Comparison of ENCODE assay signal across 30 cellular contexts in genomic region chrX:73768120-73768519, GRCh38.
"Had no signal": no experiment of that assay in that cellular context is flagged by ENCODE, and none has a peak within 500 bp of the region (broad histone marks: within the 10 kb centered on the region; RNA-seq: fewer than 3 reads in every experiment).

No MANE protein-coding gene starts in this region.

- ATAC-seq: activated CD8-positive, alpha-beta T cell treated with anti-CD3 and anti-CD28 coated beads for 36 hours; activated naive CD8-positive, alpha-beta T cell treated with anti-CD3 and anti-CD28 coated beads, Interleukin-2, amount 50 U/mL, for 24 hours had no signal

- H3K27ac ChIP-seq: ascending aorta, cardiac muscle cell, VCaP had no signal

- DNase-seq: activated B cell treated with CpG ODN at 0.5 μM for 24 hours; activated CD4-positive, alpha-beta memory T cell treated with anti-CD3 and anti-CD28 coated beads for 36 hours; activated CD4-positive, alpha-beta T cell treated with anti-CD3 and anti-CD28 coated beads for 4 hours; activated CD4-positive, alpha-beta T cell treated with anti-CD3 and anti-CD28 coated beads, Interleukin-2, amount 10 ng/mL, durations not matched to agents 24 days and 14 days; activated CD4-positive, alpha-beta T cell treated with anti-CD3 and anti-CD28 coated beads, Interleukin-2, amount 50 U/mL, for 1 hour; activated CD4-positive, alpha-beta T cell treated with anti-CD3 and anti-CD28 coated beads, Interleukin-2, amount 50 U/mL, for 4 hours; activated CD4-positive, CD25-positive, alpha-beta regulatory T cell treated with anti-CD3 and anti-CD28 coated beads, Interleukin-2, amount 50 U/mL, for 72 hours; activated CD8-positive, alpha-beta memory T cell treated with anti-CD3 and anti-CD28 coated beads, Interleukin-2, amount 50 U/mL, for 4 hours; activated CD8-positive, alpha-beta T cell treated with anti-CD3 and anti-CD28 coated beads for 36 hours; activated effector memory CD4-positive, alpha-beta T cell treated with Interleukin-2 at 50 U/mL for 16 hours; activated gamma-delta T cell; activated naive CD4-positive, alpha-beta T cell treated with anti-CD3 and anti-CD28 coated beads, Interleukin-2, amount 10 ng/mL, durations not matched to agents 7 days and 5 days; activated naive CD4-positive, alpha-beta T cell treated with Interleukin-2 at 50 U/mL for 16 hours; activated naive CD8-positive, alpha-beta T cell treated with anti-CD3 and anti-CD28 coated beads, Interleukin-2, amount 10 ng/mL, durations not matched to agents 7 days and 5 days; activated naive CD8-positive, alpha-beta T cell treated with anti-CD3 and anti-CD28 coated beads, Interleukin-2, amount 50 U/mL, for 24 hours; activated T-cell treated with anti-CD3 and anti-CD28 coated beads for 4 hours; activated T-cell treated with anti-CD3 and anti-CD28 coated beads, Interleukin-2, amount 50 U/mL, for 1 hour; activated T-cell treated with anti-CD3 and anti-CD28 coated beads, Interleukin-2, amount 50 U/mL, for 48 hours; amygdala; anterior cingulate cortex; caudate nucleus; cerebellar nuclear complex; T-helper 1 cell; T-helper 2 cell; T-helper 9 cell had no signal

- H3K9me3 ChIP-seq: ascending aorta had no signal

- H3K4me3 ChIP-seq: ascending aorta, cardiac muscle cell had no signal

- H3K4me1 ChIP-seq: ascending aorta had no signal

- H3K36me3 ChIP-seq: ascending aorta, cardiac muscle cell had no signal

- FAIRE-seq: bronchial epithelial cell, TTC549 had no signal

- H3K27me3 ChIP-seq: ascending aorta, cardiac muscle cell had no signal
